24 cellular contexts compared by ENCODE assay signal in the genomic region with DNA sequence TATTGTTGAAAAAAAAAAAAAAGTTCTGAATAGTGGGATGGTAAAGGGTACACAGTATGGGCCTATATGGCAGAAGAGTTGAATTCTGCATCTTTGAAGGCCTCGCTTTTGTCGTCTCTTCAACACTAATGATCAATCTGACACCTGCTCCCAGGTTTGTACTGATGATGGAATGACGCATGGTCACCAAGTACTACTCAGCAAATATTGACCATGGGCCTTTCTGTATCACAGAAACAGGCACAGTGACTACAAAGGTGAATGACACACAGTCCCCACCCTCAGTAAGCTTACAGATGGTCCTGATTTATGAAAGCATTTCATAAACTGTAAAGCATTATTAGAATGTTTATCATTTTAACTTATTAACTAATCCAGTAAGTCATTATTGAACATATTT.
"Had no signal": no experiment of that assay in that cellular context is flagged by ENCODE, and none has a peak within 500 bp of the region (broad histone marks: within the 10 kb centered on the region; RNA-seq: fewer than 3 reads in every experiment).

No MANE protein-coding gene starts in this region.

- H3K36me3 ChIP-seq: MG63, SJCRH30 had no signal

- FAIRE-seq: HTR-8/SVneo had no signal

- H3K4me1 ChIP-seq: SJCRH30 had no signal

- H3K4me3 ChIP-seq: MG63, SJCRH30 had no signal

- H3K27me3 ChIP-seq: MG63, SJCRH30 had no signal

- H3K9me3 ChIP-seq: MG63, SJCRH30 had no signal

- DNase-seq: Karpas-422; KG1; MG63; NCI-H1092; NCI-H1105 treated with DMSO at 0.1 percent for 48 hours; NCI-H1417 treated with DMSO at 0.1 percent for 48 hours; NCI-H146; NCI-H1694 treated with DMSO at 0.1 percent for 48 hours; NCI-H1930; NCI-H2081; NCI-H2107; NCI-H2227 treated with DMSO at 0.1 percent for 48 hours; NCI-H524; NCI-H526 treated with DMSO at 0.1 percent for 48 hours; NCI-H748 treated with DMSO at 0.1 percent for 48 hours; NK-92 treated with Interleukin-12 subunit alpha and Interleukin-12 subunit beta, amount 100 ng/mL, for 24 hours; PC-3; SHP77 treated with DMSO at 0.1 percent for 48 hours; SJCRH30 had no signal

- H3K27ac ChIP-seq: HL-60, SJCRH30 had no signal

- ATAC-seq: Panc1, PC-3, Right ventricle myocardium inferior, SK-N-SH treated with all-trans-retinoic acid at 6 μM for 48 hours had no signal
